In the genomic region with DNA sequence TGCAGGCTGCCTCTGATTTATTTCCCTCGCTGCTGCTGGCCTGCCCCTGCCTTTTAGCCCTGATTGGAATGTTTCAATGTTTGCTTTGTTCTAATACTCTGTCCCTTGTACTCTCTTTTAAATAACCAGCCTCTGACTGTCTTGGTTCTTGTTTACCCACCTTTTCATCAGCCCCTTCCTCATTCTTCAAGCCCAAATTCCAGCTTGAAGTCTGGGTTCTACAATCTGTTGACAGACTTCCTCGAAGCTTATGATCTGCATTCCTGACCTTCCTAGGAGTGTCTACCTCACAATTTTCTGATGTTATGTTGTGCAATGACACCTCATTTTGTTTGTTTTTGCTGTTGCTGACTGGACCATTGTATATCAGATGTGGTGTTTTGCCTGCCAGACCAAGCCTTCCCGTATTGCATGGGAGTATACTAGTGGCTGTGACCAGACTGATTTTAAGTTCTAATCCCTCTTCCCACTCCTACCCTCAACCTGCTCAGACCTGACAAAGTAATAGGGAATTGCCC, we compare ENCODE assay signal across 18 cellular contexts. TPM values are rescaled to one million over a fixed set of nuclear protein-coding genes. Genes with fewer than 3 reads are reported as not detected.
DNase-seq lines count a peak whose midpoint lies in the region; ATAC-seq and TF ChIP-seq lines count a peak whose summit lies in the region.
"Had no signal": no experiment of that assay in that cellular context is flagged by ENCODE, and none has a peak within 500 bp of the region (broad histone marks: within the 10 kb centered on the region; RNA-seq: fewer than 3 reads in every experiment).

No MANE protein-coding gene starts in this region.

- no peak overlapping the region for H4K91ac ChIP-seq in mesenchymal stem cell (ENCODE audit: low read length)

- H3K23ac ChIP-seq in mesenchymal stem cell (ENCODE audit: low read length in 2 of 2), result no peak overlapping the region

- peak; percentile 21 for DNase-seq in AG20443 (ENCODE audit: low spot score)
- peak; percentile 32 for DNase-seq in Panc1 (ENCODE audit: low read depth, low spot score)
- DNase-seq in epithelial cell of prostate (ENCODE audit: low read depth, low spot score), result peak; percentile 54
- peak; percentile 44 for DNase-seq in mesenchymal stem cell
- DNase-seq in osteoblast (ENCODE audit: insufficient read length, low spot score, missing footprints), result no peak
- no peak for DNase-seq in activated T-cell treated with anti-CD3 and anti-CD28 coated beads, Interleukin-2, amount 50 U/mL, for 72 hours
- DNase-seq in NCI-H2107 treated with DMSO at 0.1 percent for 48 hours (lab: John Stamatoyannopoulos, UW; ENCODE audit: unreplicated experiment), result no peak
- DNase-seq: activated CD4-positive, alpha-beta memory T cell treated with anti-CD3 and anti-CD28 coated beads, Interleukin-2, amount 10 ng/mL, durations not matched to agents 7 days and 5 days; activated effector memory CD4-positive, alpha-beta T cell treated with Interleukin-2 at 50 U/mL for 16 hours; central memory CD4-positive, alpha-beta T cell; DMS79 treated with DMSO at 0.1 percent for 48 hours; mucosa of descending colon; NCI-H146; NCI-H526 treated with DMSO at 0.1 percent for 48 hours had no signal

- H3K27ac ChIP-seq in Panc1 (ENCODE audit: low read length), result no peak overlapping the region
- H3K27ac ChIP-seq in epithelial cell of prostate, result peak overlapping the region; percentile 82
- H3K27ac ChIP-seq in mesenchymal stem cell (ENCODE audit: low read length, poor library complexity, severe bottlenecking), result no peak overlapping the region
- no peak overlapping the region for H3K27ac ChIP-seq in osteoblast (ENCODE audit: low read depth, low read length)
- H3K27ac ChIP-seq: esophagus muscularis mucosa, KMS-11, vagina had no signal

- H2BK15ac ChIP-seq in mesenchymal stem cell (ENCODE audit: low read depth, poor library complexity, severe bottlenecking), result no peak overlapping the region

- H4K20me1 ChIP-seq in osteoblast (ENCODE audit: insufficient read depth, low read length), result no peaks in the 10 kb centered on the region

- H3K4me3 Mint-ChIP-seq in activated T-cell treated with anti-CD3 and anti-CD28 coated beads, Interleukin-2, amount 50 U/mL, for 72 hours, result no peak overlapping the region
- H3K4me3 Mint-ChIP-seq: activated CD4-positive, alpha-beta memory T cell treated with anti-CD3 and anti-CD28 coated beads, Interleukin-2, amount 10 ng/mL, durations not matched to agents 7 days and 5 days had no signal

- H3K27me3 ChIP-seq in Panc1 (ENCODE audit: control insufficient read depth, insufficient read depth, low read length) (no peaks in the 10 kb centered on the region), mesenchymal stem cell (ENCODE audit: control insufficient read depth in 1 of 2, insufficient read depth in 1 of 2, low read length in 2 of 2) (no peaks in the 10 kb centered on the region), osteoblast (ENCODE audit: insufficient read depth, low read length) (no peaks in the 10 kb centered on the region)
- H3K27me3 ChIP-seq: esophagus muscularis mucosa, vagina had no signal

- no peaks in the 10 kb centered on the region for H3K27me3 Mint-ChIP-seq in activated T-cell treated with anti-CD3 and anti-CD28 coated beads, Interleukin-2, amount 50 U/mL, for 72 hours (ENCODE audit: low read depth)
- H3K27me3 Mint-ChIP-seq: activated CD4-positive, alpha-beta memory T cell treated with anti-CD3 and anti-CD28 coated beads, Interleukin-2, amount 10 ng/mL, durations not matched to agents 7 days and 5 days had no signal

- no peak overlapping the region for H2AFZ ChIP-seq in mesenchymal stem cell (ENCODE audit: low read depth, low read length)
- no peak overlapping the region for H2AFZ ChIP-seq in osteoblast (ENCODE audit: low read length)

- no peak overlapping the region for H2BK5ac ChIP-seq in mesenchymal stem cell (ENCODE audit: low read depth, low read length, poor library complexity, severe bottlenecking)

- no peak overlapping the region for H2AK5ac ChIP-seq in mesenchymal stem cell (ENCODE audit: low read length, severe bottlenecking)

- in situ Hi-C loops in Panc1 (cut with HindIII; ENCODE audit: low pct_unique_long_range_greater_than_20kb, low sequenced_read_pairs), result no loop called here

- peaks cover 4% of the 10 kb centered on the region for H3K79me1 ChIP-seq in mesenchymal stem cell (replicated peaks; ENCODE audit: low read length, poor library complexity, severe bottlenecking)

- H3K4me1 ChIP-seq in Panc1 (ENCODE audit: control insufficient read depth, insufficient read depth, low read length) (no peaks in the 10 kb centered on the region), mesenchymal stem cell (ENCODE audit: control insufficient read depth, insufficient read depth, low read depth, low read length) (peaks cover 4% of the 10 kb centered on the region), osteoblast (ENCODE audit: insufficient read depth, low read length) (no peaks in the 10 kb centered on the region)
- H3K4me1 ChIP-seq: esophagus muscularis mucosa, vagina had no signal

- H2BK12ac ChIP-seq in mesenchymal stem cell (ENCODE audit: low read length in 2 of 2), result no peak overlapping the region

- BruUV-seq in Panc1 (replicated peaks; lab: Mats Ljungman, UMichigan), result no TSS peak

- intact Hi-C loops in Panc1 (cut with micrococcal nuclease; ENCODE audit: unreplicated experiment), result no loop called here

- WGBS in mesenchymal stem cell, result 20% methylated on average over 2 of the region's 3 CpGs

- H4K8ac ChIP-seq in mesenchymal stem cell (ENCODE audit: low read length), result no peak overlapping the region

- POLR2A ChIA-PET in Panc1 (lab: Charles Lee), result no interaction called here

- no peak overlapping the region for H2BK120ac ChIP-seq in mesenchymal stem cell (ENCODE audit: low read depth, low read length)

- no peaks in the 10 kb centered on the region for H3K36me3 Mint-ChIP-seq in activated T-cell treated with anti-CD3 and anti-CD28 coated beads, Interleukin-2, amount 50 U/mL, for 72 hours (ENCODE audit: insufficient read depth in 2 of 2)

- no peak overlapping the region for H3K14ac ChIP-seq in mesenchymal stem cell (ENCODE audit: low read length in 2 of 2)

- H3K79me2 ChIP-seq in osteoblast (ENCODE audit: insufficient read depth, low read length), result no peaks in the 10 kb centered on the region

- peaks cover 0 to 3% of the 10 kb centered on the region in 2 donors for H3K9me3 Mint-ChIP-seq in activated T-cell treated with anti-CD3 and anti-CD28 coated beads, Interleukin-2, amount 50 U/mL, for 72 hours

- no peak overlapping the region for H3K27ac Mint-ChIP-seq in activated T-cell treated with anti-CD3 and anti-CD28 coated beads, Interleukin-2, amount 50 U/mL, for 72 hours
- H3K27ac Mint-ChIP-seq: activated CD4-positive, alpha-beta memory T cell treated with anti-CD3 and anti-CD28 coated beads, Interleukin-2, amount 10 ng/mL, durations not matched to agents 7 days and 5 days had no signal

- peaks cover 24% of the 10 kb centered on the region for H3K4me1 Mint-ChIP-seq in activated T-cell treated with anti-CD3 and anti-CD28 coated beads, Interleukin-2, amount 50 U/mL, for 72 hours (ENCODE audit: low read depth)

- H3K9me3 ChIP-seq in Panc1 (ENCODE audit: control insufficient read depth, insufficient read depth, low read depth, low read length), result no peaks in the 10 kb centered on the region
- H3K9me3 ChIP-seq in mesenchymal stem cell (ENCODE audit: control insufficient read depth, low read length), result no peaks in the 10 kb centered on the region
- H3K9me3 ChIP-seq in osteoblast (ENCODE audit: low read depth, low read length), result no peaks in the 10 kb centered on the region
- H3K9me3 ChIP-seq: esophagus muscularis mucosa, mucosa of descending colon, vagina had no signal

- peak overlapping the region in 1 of 2 experiments; percentile 49 for H3K18ac ChIP-seq in mesenchymal stem cell (ENCODE audit: low read depth in 1 of 2, low read length in 2 of 2)

- no peak overlapping the region for H3K4me2 ChIP-seq in mesenchymal stem cell (ENCODE audit: low read length, poor library complexity, severe bottlenecking)
- no peak overlapping the region for H3K4me2 ChIP-seq in osteoblast (ENCODE audit: insufficient read depth, low read length)
- H3K4me2 ChIP-seq: KMS-11 had no signal

- no peaks in the 10 kb centered on the region for H3K36me3 ChIP-seq in Panc1 (ENCODE audit: control insufficient read depth, insufficient read depth, low read length)
- H3K36me3 ChIP-seq in mesenchymal stem cell (ENCODE audit: control insufficient read depth in 1 of 2, insufficient read depth in 2 of 2, low read depth in 1 of 2, low read length in 2 of 2), result peaks cover 0 to 7% of the 10 kb centered on the region in 2 experiments
- H3K36me3 ChIP-seq in osteoblast (ENCODE audit: insufficient read depth, low read length), result no peaks in the 10 kb centered on the region
- H3K36me3 ChIP-seq: esophagus muscularis mucosa, vagina had no signal

- H3K4ac ChIP-seq in mesenchymal stem cell (ENCODE audit: low read depth in 1 of 2, low read length in 2 of 2), result peak overlapping the region in 1 of 2 experiments; percentile 46

- ATAC-seq in Panc1 (no peak), HG02981 (IDR thresholded peaks at IDR 0.05; ENCODE audit: unreplicated experiment) (no peak)
- ATAC-seq in activated T-cell treated with anti-CD3 and anti-CD28 coated beads, Interleukin-2, amount 50 U/mL, for 72 hours (replicated peaks in 1 of 2), result no peak
- ATAC-seq: mucosa of descending colon had no signal

- CTCF ChIA-PET in Panc1 (lab: Charles Lee), result interaction anchor here (0.7 kb wide), 1 partner anchor 123 kb away, joined by 3 read pairs; no protein-coding TSS in a partner anchor

- H3K4me3 ChIP-seq in Panc1 (ENCODE audit: low read depth in 2 of 2, low read length in 2 of 2) (no peak overlapping the region), mesenchymal stem cell (ENCODE audit: insufficient read depth in 1 of 2, low read depth in 1 of 2, low read length in 2 of 2) (no peak overlapping the region), osteoblast (ENCODE audit: insufficient read depth, low read length) (no peak overlapping the region)
- H3K4me3 ChIP-seq: esophagus muscularis mucosa, mucosa of descending colon, vagina had no signal

- TF ChIP-seq CTCF in Panc1 (IDR thresholded peaks at IDR 0.05), result no peak
- no peak for TF ChIP-seq CTCF in osteoblast (IDR thresholded peaks at IDR 0.05; ENCODE audit: extremely low read depth, low read depth, low read length)

- H3K9ac ChIP-seq in mesenchymal stem cell (ENCODE audit: low read length), result no peak overlapping the region
- H3K9ac ChIP-seq: KMS-11 had no signal

RNA-seq across cellular contexts. Expression of gene APOBEC4, which starts 46.6 kb away (rescaled TPM):
- not detected for total RNA-seq in Panc1 (2021; ENCODE audit: unreplicated experiment)
- not detected for polyA plus RNA-seq in Panc1 (2012; ENCODE audit: insufficient read length)
- not detected for polyA plus RNA-seq in mesenchymal stem cell (2013, experiment 1 of 2)
- polyA plus RNA-seq in mesenchymal stem cell (2013, experiment 2 of 2), result not detected
- total RNA-seq in osteoblast, result under 0.01 TPM in 1 of 2 replicates, not detected in the other
- not detected for total RNA-seq in activated T-cell treated with anti-CD3 and anti-CD28 coated beads, Interleukin-2, amount 50 U/mL, for 72 hours
- total RNA-seq: activated CD4-positive, alpha-beta memory T cell treated with anti-CD3 and anti-CD28 coated beads, Interleukin-2, amount 10 ng/mL, durations not matched to agents 7 days and 5 days; esophagus muscularis mucosa; vagina had no signal

Comparison
In these comparisons a context has a peak if more than half of its experiments do, and no peak if none do; other contexts are left out.
1. DNase-seq: peak in AG20443 (single experiment), Panc1 (single experiment), epithelial cell of prostate (single experiment) and mesenchymal stem cell (single experiment); none in osteoblast (single experiment), activated T-cell treated with anti-CD3 and anti-CD28 coated beads, Interleukin-2, amount 50 U/mL, for 72 hours (0 of 2) and NCI-H2107 treated with DMSO at 0.1 percent for 48 hours (single experiment).